In the genomic region with DNA sequence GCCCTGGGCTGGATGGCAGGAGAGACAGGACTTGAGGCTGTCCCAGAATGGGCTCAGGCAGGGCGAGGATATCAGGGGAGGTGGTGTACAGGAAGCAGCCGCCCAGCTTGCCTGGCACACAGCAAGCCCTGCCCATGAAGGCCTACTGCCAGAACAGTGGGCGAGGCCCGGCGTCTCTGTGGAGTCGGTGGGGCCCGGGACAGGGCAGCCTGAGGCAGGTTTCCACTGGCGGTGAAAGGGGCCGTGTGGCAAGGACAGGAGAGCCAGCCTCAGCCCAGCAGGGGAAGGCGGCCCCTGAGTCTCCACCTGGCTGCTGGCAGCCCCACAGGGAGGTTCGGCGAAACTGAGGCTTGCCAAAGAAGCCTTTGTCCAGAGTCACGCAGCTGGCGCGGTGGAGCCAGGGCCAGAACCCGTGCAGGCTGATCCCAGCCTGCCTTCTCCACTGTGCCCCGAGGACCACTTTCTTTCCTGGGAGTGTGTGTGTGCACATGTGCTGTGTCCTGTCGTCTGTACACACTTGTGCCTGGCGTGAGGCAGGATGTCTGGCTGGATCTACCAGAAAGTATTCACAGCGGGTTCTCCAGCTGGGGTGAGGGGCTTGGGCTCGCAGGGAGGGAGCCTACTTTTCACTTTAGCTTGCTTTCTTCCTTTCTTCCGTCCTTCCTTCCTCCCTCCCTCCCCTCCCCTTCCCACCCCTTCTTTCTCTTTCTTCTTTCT, we compare ENCODE assay signal across 8 cellular contexts. TPM values are rescaled to one million over a fixed set of nuclear protein-coding genes. Genes with fewer than 3 reads are reported as not detected.
DNase-seq lines count a peak whose midpoint lies in the region; ATAC-seq and TF ChIP-seq lines count a peak whose summit lies in the region.

No MANE protein-coding gene starts in this region.

- DNase-seq in A673 (ENCODE audit: low spot score) (peak; percentile 71), GM23338 (ENCODE audit: low spot score) (no peak), adipocyte (ENCODE audit: low read depth) (peak; percentile 93), left cardiac atrium (peak; percentile 84), sigmoid colon (peak; percentile 88), SHP77 treated with DMSO at 0.1 percent for 48 hours (lab: John Stamatoyannopoulos, UW) (no peak)

- H3K27ac ChIP-seq in A673 (ENCODE audit: low read depth, low read length, poor library complexity, severe bottlenecking), result peak overlapping the region; percentile 70
- no peak overlapping the region for H3K27ac ChIP-seq in GM23338 (ENCODE audit: low read depth)
- H3K27ac ChIP-seq in sigmoid colon, result peak overlapping the region; percentile 79 to 87 (median 84)

- peak overlapping the region; percentile 97 for H2AFZ ChIP-seq in GM23338

- H3K4me1 ChIP-seq in A673 (ENCODE audit: insufficient read depth, low read length, poor library complexity, severe bottlenecking) (no peaks in the 10 kb centered on the region), GM23338 (ENCODE audit: insufficient read depth) (no peaks in the 10 kb centered on the region), adipocyte (ENCODE audit: control insufficient read depth, insufficient read depth, low read length) (peaks cover 22% of the 10 kb centered on the region), sigmoid colon (peaks cover 0 to 29% (median 23%) of the 10 kb centered on the region in 4 donors)

- H3K4me2 ChIP-seq in GM23338, result peak overlapping the region; percentile 86

- H3K9me2 ChIP-seq in GM23338 (ENCODE audit: insufficient read depth), result no peaks in the 10 kb centered on the region

- WGBS in sigmoid colon, 2 donors, result 4 to 19% methylated on average over 22 of the region's 22 CpGs

- CTCF ChIA-PET in A673 (lab: Charles Lee), result interaction anchor here (0.6 kb wide), 1 partner anchor 1473 kb away, joined by 4 read pairs; no protein-coding TSS in a partner anchor

- TF ChIP-seq CTCF in A673 (conservative IDR thresholded peaks at IDR 0.05; ENCODE audit: low read depth, low read length), result no peak
- TF ChIP-seq CTCF in GM23338 (conservative IDR thresholded peaks at IDR 0.05; ENCODE audit: low read depth in 2 of 2), result no peak
- no peak for TF ChIP-seq CTCF in sigmoid colon (IDR thresholded peaks at IDR 0.05)

- H3K36me3 ChIP-seq in A673 (ENCODE audit: insufficient read depth, low read length, poor library complexity, severe bottlenecking) (no peaks in the 10 kb centered on the region), GM23338 (ENCODE audit: insufficient read depth) (no peaks in the 10 kb centered on the region), adipocyte (ENCODE audit: control insufficient read depth, insufficient read depth, low read length, severe bottlenecking) (no peaks in the 10 kb centered on the region), sigmoid colon (no peaks in the 10 kb centered on the region)

- ATAC-seq in GM23338 (peak; percentile 41), SK-N-SH treated with all-trans-retinoic acid at 6 μM for 48 hours (peak; percentile 89), left cardiac atrium (peak; percentile 75 to 86), HG03025 (IDR thresholded peaks at IDR 0.05; ENCODE audit: low FRiP score, unreplicated experiment) (no peak)

- H3K4me1 Mint-ChIP-seq in GM23338, result peaks cover 2% of the 10 kb centered on the region

- peaks cover 20% of the 10 kb centered on the region for H3K27me3 Mint-ChIP-seq in GM23338 (ENCODE audit: insufficient read depth, low read depth, poor library complexity)

- TF ChIP-seq EP300 in sigmoid colon (IDR thresholded peaks at IDR 0.05), result no peak

- no TSS peak for BruUV-seq in A673 (replicated peaks; lab: Mats Ljungman, UMichigan)

- no peaks in the 10 kb centered on the region for H3K79me2 ChIP-seq in GM23338 (replicated peaks; ENCODE audit: insufficient read depth)

- POLR2A ChIA-PET in A673 (lab: Charles Lee; ENCODE audit: low non-redundant PET), result interaction anchor here (0.7 kb wide), 1 partner anchor 1298 kb away, joined by 6 read pairs; no protein-coding TSS in a partner anchor

- H3K27me3 ChIP-seq in A673 (replicated peaks; ENCODE audit: insufficient read depth, low read depth, low read length, poor library complexity), result no peaks in the 10 kb centered on the region
- H3K27me3 ChIP-seq in GM23338 (ENCODE audit: insufficient read depth), result peaks cover 17% of the 10 kb centered on the region
- no peaks in the 10 kb centered on the region for H3K27me3 ChIP-seq in adipocyte (replicated peaks; ENCODE audit: control insufficient read depth, insufficient read depth, low read length)
- no peaks in the 10 kb centered on the region for H3K27me3 ChIP-seq in sigmoid colon

- peak overlapping the region; percentile 78 for H3K4me3 Mint-ChIP-seq in GM23338

- no peaks in the 10 kb centered on the region; the same call in 1 of the 2 replicates for H3F3A ChIP-seq in GM23338 (replicated peaks; ENCODE audit: low read depth)

- no peak overlapping the region for H3K27ac Mint-ChIP-seq in GM23338

- H3K4me3 ChIP-seq in A673 (ENCODE audit: low read depth, low read length, poor library complexity, severe bottlenecking) (peak overlapping the region; percentile 69), GM23338 (peak overlapping the region; percentile 65), adipocyte (ENCODE audit: low read length) (peak overlapping the region; percentile 91), sigmoid colon (peak overlapping the region; percentile 66 to 87 (median 84))

- H3K9me3 ChIP-seq in A673 (ENCODE audit: low read depth, low read length, poor library complexity, severe bottlenecking), result no peaks in the 10 kb centered on the region
- H3K9me3 ChIP-seq in adipocyte (ENCODE audit: control insufficient read depth, low read length), result no peaks in the 10 kb centered on the region
- no peaks in the 10 kb centered on the region for H3K9me3 ChIP-seq in sigmoid colon

- H3K36me3 Mint-ChIP-seq in GM23338 (ENCODE audit: low read depth), result no peaks in the 10 kb centered on the region

- peak overlapping the region; percentile 96 for H3K9ac ChIP-seq in adipocyte (ENCODE audit: low read length)

- TF ChIP-seq POLR2A in sigmoid colon (IDR thresholded peaks at IDR 0.05), result no peak

- H4K20me1 ChIP-seq in GM23338 (replicated peaks; ENCODE audit: insufficient read depth), result no peaks in the 10 kb centered on the region

- H3K9me3 Mint-ChIP-seq in GM23338, result no peaks in the 10 kb centered on the region

- intact Hi-C loops in A673 (cut with micrococcal nuclease; ENCODE audit: unreplicated experiment), result no loop called here
- intact Hi-C loops in left cardiac atrium (cut with DNase I), result no loop called here
- intact Hi-C loops in sigmoid colon (cut with DNase I), result loop anchor here (2.0 kb wide), 1 partner anchor 34 kb away; a partner anchor contains a TSS

TF ChIP-seq in GM23338, 12 proteins besides CTCF, POLR2A, EP300 and RAD21 (continues in another document):
- no peak for TF ChIP-seq POLR2AphosphoS5 (IDR thresholded peaks at IDR 0.05; ENCODE audit: low read depth)
- no peak for TF ChIP-seq ZNF331 (CRISPR knock-in tag; IDR thresholded peaks at IDR 0.05; ENCODE audit: low read depth)

TF ChIP-seq in SK-N-SH treated with all-trans-retinoic acid at 6 μM for 48 hours, 23 proteins besides CTCF, POLR2A, EP300 and RAD21 (continues in another document):
- TF ChIP-seq, protein P1, sequence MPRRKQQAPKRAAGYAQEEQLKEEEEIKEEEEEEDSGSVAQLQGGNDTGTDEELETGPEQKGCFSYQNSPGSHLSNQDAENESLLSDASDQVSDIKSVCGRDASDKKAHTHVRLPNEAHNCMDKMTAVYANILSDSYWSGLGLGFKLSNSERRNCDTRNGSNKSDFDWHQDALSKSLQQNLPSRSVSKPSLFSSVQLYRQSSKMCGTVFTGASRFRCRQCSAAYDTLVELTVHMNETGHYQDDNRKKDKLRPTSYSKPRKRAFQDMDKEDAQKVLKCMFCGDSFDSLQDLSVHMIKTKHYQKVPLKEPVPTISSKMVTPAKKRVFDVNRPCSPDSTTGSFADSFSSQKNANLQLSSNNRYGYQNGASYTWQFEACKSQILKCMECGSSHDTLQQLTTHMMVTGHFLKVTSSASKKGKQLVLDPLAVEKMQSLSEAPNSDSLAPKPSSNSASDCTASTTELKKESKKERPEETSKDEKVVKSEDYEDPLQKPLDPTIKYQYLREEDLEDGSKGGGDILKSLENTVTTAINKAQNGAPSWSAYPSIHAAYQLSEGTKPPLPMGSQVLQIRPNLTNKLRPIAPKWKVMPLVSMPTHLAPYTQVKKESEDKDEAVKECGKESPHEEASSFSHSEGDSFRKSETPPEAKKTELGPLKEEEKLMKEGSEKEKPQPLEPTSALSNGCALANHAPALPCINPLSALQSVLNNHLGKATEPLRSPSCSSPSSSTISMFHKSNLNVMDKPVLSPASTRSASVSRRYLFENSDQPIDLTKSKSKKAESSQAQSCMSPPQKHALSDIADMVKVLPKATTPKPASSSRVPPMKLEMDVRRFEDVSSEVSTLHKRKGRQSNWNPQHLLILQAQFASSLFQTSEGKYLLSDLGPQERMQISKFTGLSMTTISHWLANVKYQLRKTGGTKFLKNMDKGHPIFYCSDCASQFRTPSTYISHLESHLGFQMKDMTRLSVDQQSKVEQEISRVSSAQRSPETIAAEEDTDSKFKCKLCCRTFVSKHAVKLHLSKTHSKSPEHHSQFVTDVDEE (CRISPR knock-in tag; IDR thresholded peaks at IDR 0.05), result no peak
- no peak for TF ChIP-seq TOX (CRISPR knock-in tag; IDR thresholded peaks at IDR 0.05; ENCODE audit: borderline replicate concordance)
- TF ChIP-seq ARNTL (CRISPR knock-in tag; IDR thresholded peaks at IDR 0.05; ENCODE audit: borderline replicate concordance, low read depth), result no peak
- TF ChIP-seq ZNF70 (CRISPR knock-in tag; IDR thresholded peaks at IDR 0.05), result no peak

RNA-seq across cellular contexts. Expression of a gene that starts 1.2 kb away (rescaled TPM):
- total RNA-seq in A673 (2021) (105 and 127 TPM in 2 replicates), left cardiac atrium (100 to 1,000 TPM in 1 of 2 donors, 10 to 100 TPM in 1; 96.2 to 147 TPM), sigmoid colon (100 to 1,000 TPM; 126 to 219 (median 157) TPM)
- total RNA-seq in GM23338 (2014; rRNA removed; shearing (Covaris generic)), result 42.5 and 44.7 TPM in 2 replicates
- polyA plus RNA-seq in GM23338 (2016; fragmentation: Nextera tagmentation; extraction: Ambion mirVana) (32.3 and 34.6 TPM in 2 replicates), sigmoid colon (100 to 1,000 TPM; 395 to 513 (median 443) TPM)

RNA-seq across cellular contexts. Expression of a gene that starts 9.3 kb away (rescaled TPM):
- total RNA-seq in A673 (2021), result 31.6 and 32.2 TPM in 2 replicates
- total RNA-seq in GM23338 (2014; rRNA removed; shearing (Covaris generic)), result 12.3 and 16.9 TPM in 2 replicates
- polyA plus RNA-seq in GM23338 (2016; fragmentation: Nextera tagmentation; extraction: Ambion mirVana), result 9.7 and 10.4 TPM in 2 replicates
- 10 to 100 TPM; 10.4 to 12.7 TPM for total RNA-seq in left cardiac atrium
- 10 to 100 TPM; 15.3 to 20.8 (median 17.9) TPM for total RNA-seq in sigmoid colon
- 10 to 100 TPM; 10.2 to 23.4 (median 14.3) TPM for polyA plus RNA-seq in sigmoid colon

RNA-seq across cellular contexts. Expression of a gene that starts 34.4 kb away (rescaled TPM):
- 117 and 138 TPM in 2 replicates for total RNA-seq in A673 (2021)
- total RNA-seq in GM23338 (2014; rRNA removed; shearing (Covaris generic)), result 129 and 147 TPM in 2 replicates
- polyA plus RNA-seq in GM23338 (2016; fragmentation: Nextera tagmentation; extraction: Ambion mirVana), result 43.9 and 46.7 TPM in 2 replicates
- 10 to 100 TPM in 1 of 2 donors, 1 to 10 TPM in 1; 9.3 to 10.3 TPM for total RNA-seq in left cardiac atrium
- 10 to 100 TPM; 13.2 to 21.3 (median 16.2) TPM for total RNA-seq in sigmoid colon
- polyA plus RNA-seq in sigmoid colon, result 100 to 1,000 TPM in 1 of 3 donors, 10 to 100 TPM in 2; 83.5 to 127 (median 99.0) TPM

RNA-seq across cellular contexts. Expression of a gene that starts 42.0 kb away (rescaled TPM):
- total RNA-seq in A673 (2021) (1.8 and 2.0 TPM in 2 replicates), left cardiac atrium (not detected), sigmoid colon (not detected)
- 5.6 and 9.8 TPM in 2 replicates for total RNA-seq in GM23338 (2014; rRNA removed; shearing (Covaris generic))
- polyA plus RNA-seq in GM23338 (2016; fragmentation: Nextera tagmentation; extraction: Ambion mirVana) (9.6 and 10.4 TPM in 2 replicates), sigmoid colon (10 to 100 TPM; 29.6 to 39.1 (median 35.4) TPM)

Comparison
In these comparisons a context has a peak if more than half of its experiments do, and no peak if none do; other contexts are left out.
1. DNase-seq: peak in A673 (single experiment), adipocyte (single experiment), left cardiac atrium (single experiment) and sigmoid colon (single experiment); none in GM23338 (single experiment) and SHP77 treated with DMSO at 0.1 percent for 48 hours (single experiment).
2. Peak in every context shown above with its lines, with median percentiles within 50 percentile points of each other: H3K4me3 ChIP-seq.